Comparison of ENCODE assay signal across 21 cellular contexts in genomic region chr7:106979551-106980357, GRCh38.
DNase-seq lines count a peak whose midpoint lies in the region; ATAC-seq, FAIRE-seq and TF ChIP-seq lines count a peak whose summit lies in the region.
"Had no signal": no experiment of that assay in that cellular context is flagged by ENCODE, and none has a peak within 500 bp of the region (broad histone marks: within the 10 kb centered on the region; RNA-seq: fewer than 3 reads in every experiment).

No MANE protein-coding gene starts in this region.

- no peak overlapping the region for H3K27ac Mint-ChIP-seq in H9
- H3K27ac Mint-ChIP-seq: activated CD4-positive, alpha-beta memory T cell treated with anti-CD3 and anti-CD28 coated beads, Interleukin-2, amount 10 ng/mL, durations not matched to agents 7 days and 5 days; dendritic cell treated with granulocyte-macrophage colony-stimulating factor and Interleukin-4, amounts not matched to agents 40 ng/mL and 50 ng/mL, for 4 days had no signal

- H2BK12ac ChIP-seq in H9 (ENCODE audit: insufficient read length, low read depth, low read length), result no peak overlapping the region

- no peak for TF ChIP-seq POLR2A in K562 (conservative IDR thresholded peaks at IDR 0.05)

- H2BK5ac ChIP-seq in H9 (ENCODE audit: insufficient read length, low read length), result no peak overlapping the region

- H3K23ac ChIP-seq in H9 (ENCODE audit: insufficient read length, low read depth, low read length), result no peak overlapping the region

- H3K9ac ChIP-seq in H9 (ENCODE audit: extremely low read depth, insufficient read length, low read length) (no peak overlapping the region), K562 (ENCODE audit: insufficient read depth in 1 of 2, low read depth in 2 of 2, low read length in 2 of 2) (peak overlapping the region; percentile 6 to 76; a peak in 3 of 4 replicates)

- no peak overlapping the region for H2AK5ac ChIP-seq in H9 (ENCODE audit: insufficient read length, low read length)

- DNase-seq in H9, result peak; percentile 35
- DNase-seq in K562 (ENCODE audit: extremely low read depth in 1 of 4, low spot score in 3 of 4), result peak; percentile 62 to 83 (median 72)
- DNase-seq in iPS-NIHi7 (ENCODE audit: extremely low spot score), result peak; percentile 51
- DNase-seq in sciatic nerve (ENCODE audit: low spot score), result no peak
- DNase-seq in left lung, result no peak
- DNase-seq in SKM-1 treated with dmso at 0.1 percent for 144 hours (lab: John Stamatoyannopoulos, UW; ENCODE audit: unreplicated experiment), result no peak
- DNase-seq: activated CD4-positive, alpha-beta memory T cell treated with anti-CD3 and anti-CD28 coated beads, Interleukin-2, amount 10 ng/mL, durations not matched to agents 7 days and 5 days; activated naive CD4-positive, alpha-beta T cell; activated T-cell treated with anti-CD3 and anti-CD28 coated beads for 4 hours; amniotic stem cell; mammary epithelial cell; NCI-H1105; NCI-H510A treated with DMSO at 0.1 percent for 48 hours had no signal

- no peak overlapping the region for H3K4ac ChIP-seq in H9 (ENCODE audit: low read depth, low read length)

- no peak overlapping the region for H3K56ac ChIP-seq in H9 (ENCODE audit: insufficient read length, low read depth, low read length)

- CTCF ChIA-PET in K562 (lab: Yijun Ruan, JAX; ENCODE audit: low intra/inter-chr PET ratio), result no interaction called here

- no peak overlapping the region for H2BK15ac ChIP-seq in H9 (ENCODE audit: low read depth, low read length)

- intact Hi-C loops in K562 (cut with micrococcal nuclease) (loop anchor here (2.0 to 10.0 kb wide), 2 partner anchors 67 to 865 kb away; partner anchors contain the start of gene SYPL1), sciatic nerve (cut with DNase I) (no loop called here), left lung (cut with DNase I) (no loop called here)

- WGBS in H9 (ENCODE audit: extremely low coverage, insufficient read length, low lambda C conversion rate), result no CpG with 5 or more reads among the region's 9 CpGs
- WGBS in K562 (ENCODE audit: insufficient coverage, low coverage, missing lambda C conversion rate), result 6% methylated on average over 9 of the region's 9 CpGs

- no TSS peak for BruUV-seq in K562 (replicated peaks; lab: Mats Ljungman, UMichigan)

- no peaks in the 10 kb centered on the region for H3K9me1 ChIP-seq in K562 (ENCODE audit: control insufficient read depth, insufficient read depth, low read length)

- POLR2A ChIA-PET in K562 (lab: Yijun Ruan, JAX), result interaction anchor here (0.5 to 5.3 kb wide), 26 partner anchors 10 to 501 kb away, joined by 3 to 30 read pairs (median 4); partner anchors contain the start of gene HBP1

- in situ Hi-C loops in K562 (cut with MboI), result no loop called here

- no peak overlapping the region for H4K8ac ChIP-seq in H9 (replicated peaks; ENCODE audit: insufficient read length, low read depth, low read length)

- no peak overlapping the region for H3T11ph ChIP-seq in H9 (ENCODE audit: low read length)

- H3K27ac ChIP-seq in H9 (ENCODE audit: insufficient read length, low read depth, low read length) (no peak overlapping the region), K562 (ENCODE audit: extremely low read depth, low read depth, low read length) (peak overlapping the region; percentile 89), left lung (no peak overlapping the region)
- H3K27ac ChIP-seq: C4-2B, SK-N-MC had no signal

- H3K14ac ChIP-seq in H9 (ENCODE audit: insufficient read depth, low read length), result no peak overlapping the region

- H3K9me3 ChIP-seq in H9 (ENCODE audit: control insufficient read depth, low read depth, low read length), result no peaks in the 10 kb centered on the region
- no peaks in the 10 kb centered on the region for H3K9me3 ChIP-seq in K562 (replicated peaks; ENCODE audit: control insufficient read depth, insufficient read depth, low read depth, low read length)
- H3K9me3 ChIP-seq in left lung, result no peaks in the 10 kb centered on the region

- no peaks in the 10 kb centered on the region for H3K36me3 Mint-ChIP-seq in H9 (ENCODE audit: insufficient read depth in 1 of 3, low read depth in 3 of 3)

- H3K23me2 ChIP-seq in H9 (ENCODE audit: insufficient read length, low read depth, low read length, poor library complexity, severe bottlenecking), result no peaks in the 10 kb centered on the region

- no peaks in the 10 kb centered on the region for H3K36me3 ChIP-seq in K562 (ENCODE audit: control insufficient read depth, insufficient read depth, low read length)
- H3K36me3 ChIP-seq in left lung, result no peaks in the 10 kb centered on the region

- H3K4me2 ChIP-seq in H9 (ENCODE audit: insufficient read depth, insufficient read length, low read length) (no peak overlapping the region), K562 (ENCODE audit: insufficient read depth, low read length) (peak overlapping the region; percentile 73)

- H2BK20ac ChIP-seq in H9 (ENCODE audit: low read depth, low read length, poor library complexity, severe bottlenecking), result no peak overlapping the region

- H3K79me1 ChIP-seq in H9 (ENCODE audit: insufficient read depth, low read depth, low read length, poor library complexity, severe bottlenecking), result no peaks in the 10 kb centered on the region

- peak in 1 of 2 experiments; percentile 11; a peak in 1 of 4 replicates for TF ChIP-seq RAD21 in K562 (CRISPR knock-in tag; conservative IDR thresholded peaks at IDR 0.05 in 1 of 2, IDR thresholded peaks at IDR 0.05 in 1 of 2)

- no peak overlapping the region for H2AFZ ChIP-seq in H9 (ENCODE audit: low read length)
- H2AFZ ChIP-seq in K562 (ENCODE audit: low read depth, low read length), result peak overlapping the region; percentile 92

- H3K4me3 ChIP-seq in K562 (no peak overlapping the region), left lung (no peak overlapping the region)
- H3K4me3 ChIP-seq: SK-N-MC had no signal

- H3K4me1 ChIP-seq in H9 (ENCODE audit: insufficient read depth, low read length) (peaks cover 7% of the 10 kb centered on the region; the same call in 1 of the 2 replicates), K562 (replicated peaks in 1 of 2; ENCODE audit: control insufficient read depth in 2 of 2, insufficient read depth in 2 of 2, low read length in 2 of 2) (peaks cover 28 to 58% of the 10 kb centered on the region in 2 experiments), left lung (no peaks in the 10 kb centered on the region)

- TF ChIP-seq EP300 in K562 (IDR thresholded peaks at IDR 0.05; ENCODE audit: low read length), result no peak; the same call in none of the 2 replicates

- TF ChIP-seq CTCF in H9 (conservative IDR thresholded peaks at IDR 0.05), result no peak
- TF ChIP-seq CTCF in K562 (IDR thresholded peaks at IDR 0.05 in 2 of 3, conservative IDR thresholded peaks at IDR 0.05 in 1 of 3; ENCODE audit: insufficient read depth in 2 of 3, low read depth in 1 of 3, low read length in 3 of 3), result no peak
- no peak for TF ChIP-seq CTCF in left lung (IDR thresholded peaks at IDR 0.05)

- peaks cover 11 to 17% of the 10 kb centered on the region in 2 experiments for H3K4me1 Mint-ChIP-seq in H9
- H3K4me1 Mint-ChIP-seq: activated CD4-positive, alpha-beta memory T cell treated with anti-CD3 and anti-CD28 coated beads, Interleukin-2, amount 10 ng/mL, durations not matched to agents 7 days and 5 days had no signal

- H4K20me1 ChIP-seq in H9 (ENCODE audit: control insufficient read depth, insufficient read depth, insufficient read length) (no peaks in the 10 kb centered on the region), K562 (replicated peaks; ENCODE audit: control insufficient read depth, insufficient read depth, low read length) (no peaks in the 10 kb centered on the region)

- H3K79me2 ChIP-seq in H9 (ENCODE audit: insufficient read depth, low read length) (no peaks in the 10 kb centered on the region), K562 (ENCODE audit: control insufficient read depth, insufficient read depth, low read length) (no peaks in the 10 kb centered on the region; the same call in 2 of the 3 replicates)

- no peak overlapping the region for H2BK120ac ChIP-seq in H9 (ENCODE audit: low read depth, low read length, poor library complexity, severe bottlenecking)

- no peak overlapping the region for H4K91ac ChIP-seq in H9 (ENCODE audit: insufficient read length, low read depth, low read length)

- H3K18ac ChIP-seq in H9 (ENCODE audit: insufficient read length, low read depth, low read length), result no peak overlapping the region

- H3K27me3 Mint-ChIP-seq in H9 (ENCODE audit: low read depth), result peaks cover 12% of the 10 kb centered on the region
- H3K27me3 Mint-ChIP-seq: activated CD4-positive, alpha-beta memory T cell treated with anti-CD3 and anti-CD28 coated beads, Interleukin-2, amount 10 ng/mL, durations not matched to agents 7 days and 5 days; dendritic cell treated with granulocyte-macrophage colony-stimulating factor and Interleukin-4, amounts not matched to agents 40 ng/mL and 50 ng/mL, for 4 days had no signal

- peak; percentile 62 for ATAC-seq in K562
- peak; percentile 84 for ATAC-seq in sciatic nerve
- no peak for ATAC-seq in left lung
- ATAC-seq in HG03045 (IDR thresholded peaks at IDR 0.05; ENCODE audit: unreplicated experiment), result no peak
- ATAC-seq: activated CD4-positive, CD25-positive, alpha-beta regulatory T cell treated with anti-CD3 and anti-CD28 coated beads, Interleukin-2, amount 50 U/mL, for 24 hours had no signal

- H4K5ac ChIP-seq in H9 (ENCODE audit: insufficient read length, low read depth, low read length), result no peak overlapping the region

- H3K27me3 ChIP-seq in H9 (ENCODE audit: insufficient read depth, low read length) (no peaks in the 10 kb centered on the region), K562 (ENCODE audit: control insufficient read depth in 2 of 2, insufficient read depth in 2 of 2, low read length in 2 of 2) (no peaks in the 10 kb centered on the region), left lung (no peaks in the 10 kb centered on the region)

- H3K9me3 Mint-ChIP-seq in H9, result no peaks in the 10 kb centered on the region
- H3K9me3 Mint-ChIP-seq: activated CD4-positive, alpha-beta memory T cell treated with anti-CD3 and anti-CD28 coated beads, Interleukin-2, amount 10 ng/mL, durations not matched to agents 7 days and 5 days; dendritic cell treated with granulocyte-macrophage colony-stimulating factor and Interleukin-4, amounts not matched to agents 40 ng/mL and 50 ng/mL, for 4 days had no signal

- H3K4me3 Mint-ChIP-seq in H9, result no peak overlapping the region
- H3K4me3 Mint-ChIP-seq: activated CD4-positive, alpha-beta memory T cell treated with anti-CD3 and anti-CD28 coated beads, Interleukin-2, amount 10 ng/mL, durations not matched to agents 7 days and 5 days; dendritic cell treated with granulocyte-macrophage colony-stimulating factor and Interleukin-4, amounts not matched to agents 40 ng/mL and 50 ng/mL, for 4 days had no signal

- FAIRE-seq in K562 (lab: Jason Lieb, UNC), result peak; percentile 54
- FAIRE-seq: bronchial epithelial cell, D721Med, islet of Langerhans had no signal

TF ChIP-seq in K562, 482 proteins besides CTCF, POLR2A, EP300 and RAD21 (continues in another document):
- TF ChIP-seq GATAD2B (IDR thresholded peaks at IDR 0.05; ENCODE audit: borderline replicate concordance), result 0 out of 2 replicates have a peak, but pooled peaks have one; percentile 16

Comparison
In these comparisons a context has a peak if more than half of its experiments do, and no peak if none do; other contexts are left out.
1. DNase-seq: peak in H9 (single experiment), K562 (4 of 4) and iPS-NIHi7 (single experiment); none in sciatic nerve (single experiment), left lung (0 of 2) and SKM-1 treated with dmso at 0.1 percent for 144 hours (single experiment).
2. ATAC-seq: peak in K562 (single experiment) and sciatic nerve (single experiment); none in left lung (single experiment) and HG03045 (single experiment).